In genomic region chr20:13220194-13220856, GRCh38 we compare ENCODE assay signal across 8 cellular contexts. TPM values are rescaled to one million over a fixed set of nuclear protein-coding genes. Genes with fewer than 3 reads are reported as not detected.
DNase-seq lines count a peak whose midpoint lies in the region; ATAC-seq, FAIRE-seq and TF ChIP-seq lines count a peak whose summit lies in the region.

No MANE protein-coding gene starts in this region.

- H3K27ac ChIP-seq in lower lobe of right lung = peak overlapping the region; percentile 69

- TF ChIP-seq CTCF in lower lobe of right lung (IDR thresholded peaks at IDR 0.05) = no peak

- no peak for TF ChIP-seq POLR2A in H54 (IDR thresholded peaks at IDR 0.05; ENCODE audit: low read depth, low read length)

- ATAC-seq in lower lobe of right lung = peak; percentile 75 to 78
- ATAC-seq in GM21723 (IDR thresholded peaks at IDR 0.05; ENCODE audit: unreplicated experiment) = no peak

- H3K27me3 ChIP-seq in lower lobe of right lung (ENCODE audit: low read depth) = peaks cover 25% of the 10 kb centered on the region

- no peaks in the 10 kb centered on the region for H3K9me3 ChIP-seq in lower lobe of right lung

- intact Hi-C loops in lower lobe of right lung (cut with DNase I) = no loop called here

- FAIRE-seq in H54 (lab: Jason Lieb, UNC) = no peak

- H3K4me1 ChIP-seq in lower lobe of right lung = peaks cover 19% of the 10 kb centered on the region

- peak overlapping the region; percentile 57 for H3K4me3 ChIP-seq in lower lobe of right lung

- DNase-seq in activated T-cell treated with anti-CD3 and anti-CD28 coated beads for 1 hour (ENCODE audit: low read depth) = peak; percentile 16
- DNase-seq in activated T-cell treated with anti-CD3 and anti-CD28 coated beads for 4 hours = no peak
- peak; percentile 12 for DNase-seq in activated CD4-positive, alpha-beta T cell treated with anti-CD3 and anti-CD28 coated beads for 1 hour
- peak; percentile 82 for DNase-seq in ecto neural progenitor cell (ENCODE audit: low spot score)
- DNase-seq in lower lobe of right lung = peak; percentile 67
- peak; percentile 1 for DNase-seq in stimulated activated CD8-positive, alpha-beta memory T cell treated with anti-CD3 and anti-CD28 coated beads, Interleukin-4, amount 100 ng/mL, for 24 hours (ENCODE audit: low read depth)
- no peak for DNase-seq in H54 (ENCODE audit: insufficient read length, low spot score)

- no peaks in the 10 kb centered on the region for H3K36me3 ChIP-seq in lower lobe of right lung

RNA-seq across cellular contexts. Expression of gene ISM1, which starts 0.7 kb away (rescaled TPM):
- 8.4 TPM for total RNA-seq in lower lobe of right lung

Comparison
In these comparisons a context has a peak if more than half of its experiments do, and no peak if none do; other contexts are left out.
1. DNase-seq: peak in activated T-cell treated with anti-CD3 and anti-CD28 coated beads for 1 hour (single experiment), activated CD4-positive, alpha-beta T cell treated with anti-CD3 and anti-CD28 coated beads for 1 hour (single experiment), ecto neural progenitor cell (single experiment), lower lobe of right lung (single experiment) and stimulated activated CD8-positive, alpha-beta memory T cell treated with anti-CD3 and anti-CD28 coated beads, Interleukin-4, amount 100 ng/mL, for 24 hours (single experiment); none in activated T-cell treated with anti-CD3 and anti-CD28 coated beads for 4 hours (single experiment) and H54 (single experiment).